ENCODE assay signal across 1 cellular context in genomic region chr10:21764790-21765189, GRCh38.
TF ChIP-seq lines count a peak whose summit lies in the region.

No MANE protein-coding gene starts in this region.

TF ChIP-seq in GM23338, 12 proteins besides CTCF, POLR2A, EP300 and RAD21 (continued from another document):
- TF ChIP-seq ZNF462 (CRISPR knock-in tag; IDR thresholded peaks at IDR 0.05) (no peak), ETS1 (IDR thresholded peaks at IDR 0.05) (no peak), ZNF114 (CRISPR knock-in tag; IDR thresholded peaks at IDR 0.05) (no peak), STAT1 (IDR thresholded peaks at IDR 0.05; ENCODE audit: unreplicated experiment) (no peak), NANOG (IDR thresholded peaks at IDR 0.05; ENCODE audit: borderline replicate concordance) (no peak), REST (IDR thresholded peaks at IDR 0.05; ENCODE audit: unreplicated experiment) (no peak), EZH2phosphoT487 (IDR thresholded peaks at IDR 0.05; ENCODE audit: unreplicated experiment) (no peak), POLR2AphosphoS5 (IDR thresholded peaks at IDR 0.05; ENCODE audit: low read depth) (no peak), JUNB (IDR thresholded peaks at IDR 0.05; ENCODE audit: unreplicated experiment) (no peak), EZH2 (IDR thresholded peaks at IDR 0.05; ENCODE audit: low read depth, unreplicated experiment) (no peak)
